8 cellular contexts compared by ENCODE assay signal in genomic region chr2:118222643-118223486, GRCh38.
DNase-seq lines count a peak whose midpoint lies in the region; ATAC-seq and TF ChIP-seq lines count a peak whose summit lies in the region.

No MANE protein-coding gene starts in this region.

- H3K79me2 ChIP-seq in osteoblast (ENCODE audit: insufficient read depth, low read length): no peaks in the 10 kb centered on the region

- H3K36me3 Mint-ChIP-seq in IgD-negative memory B cell: no peaks in the 10 kb centered on the region

- peak overlapping the region; percentile 76 to 97 (median 90) for H3K4me3 Mint-ChIP-seq in IgD-negative memory B cell

- H3K27ac ChIP-seq in coronary artery (no peak overlapping the region), osteoblast (ENCODE audit: low read depth, low read length) (no peak overlapping the region)

- DNase-seq in coronary artery (ENCODE audit: low spot score) (no peak), osteoblast (ENCODE audit: insufficient read length, low spot score, missing footprints) (no peak), DMS79 treated with DMSO at 0.1 percent for 48 hours (lab: John Stamatoyannopoulos, UW) (no peak), UCSD-AML1 (lab: John Stamatoyannopoulos, UW; ENCODE audit: unreplicated experiment) (no peak), NCI-H2171 (lab: John Stamatoyannopoulos, UW) (no peak)

- H3K9me3 Mint-ChIP-seq in IgD-negative memory B cell: no peaks in the 10 kb centered on the region

- H3K27me3 Mint-ChIP-seq in IgD-negative memory B cell: peaks cover 39% of the 10 kb centered on the region

- H3K4me2 ChIP-seq in osteoblast (ENCODE audit: insufficient read depth, low read length): peak overlapping the region; percentile 73

- H3K27ac Mint-ChIP-seq in IgD-negative memory B cell: peak overlapping the region; percentile 13 to 90 (median 30)

- TF ChIP-seq CTCF in coronary artery (IDR thresholded peaks at IDR 0.05): no peak
- TF ChIP-seq CTCF in osteoblast (IDR thresholded peaks at IDR 0.05; ENCODE audit: extremely low read depth, low read depth, low read length): no peak

- no peaks in the 10 kb centered on the region for H3K36me3 ChIP-seq in osteoblast (ENCODE audit: insufficient read depth, low read length)

- no peaks in the 10 kb centered on the region for H3K9me3 ChIP-seq in osteoblast (ENCODE audit: low read depth, low read length)

- peak overlapping the region; percentile 64; the same call in 1 of the 2 replicates for H3K4me3 ChIP-seq in GM08714 (ENCODE audit: low read length)
- peak overlapping the region; percentile 69 for H3K4me3 ChIP-seq in coronary artery
- H3K4me3 ChIP-seq in osteoblast (ENCODE audit: insufficient read depth, low read length): peak overlapping the region; percentile 63

- ATAC-seq in HG02970 (IDR thresholded peaks at IDR 0.05; ENCODE audit: low FRiP score, unreplicated experiment): no peak

- peaks cover 16 to 19% (median 17%) of the 10 kb centered on the region in 3 donors for H3K4me1 Mint-ChIP-seq in IgD-negative memory B cell

- H3K27me3 ChIP-seq in osteoblast (ENCODE audit: insufficient read depth, low read length): peaks cover 51% of the 10 kb centered on the region

- peaks cover 4% of the 10 kb centered on the region for H3K4me1 ChIP-seq in osteoblast (ENCODE audit: insufficient read depth, low read length)

- peak overlapping the region; percentile 7 for H2AFZ ChIP-seq in osteoblast (ENCODE audit: low read length)

- no peaks in the 10 kb centered on the region for H4K20me1 ChIP-seq in osteoblast (ENCODE audit: insufficient read depth, low read length)
